Comparison of ENCODE assay signal across 26 cellular contexts in the genomic region with DNA sequence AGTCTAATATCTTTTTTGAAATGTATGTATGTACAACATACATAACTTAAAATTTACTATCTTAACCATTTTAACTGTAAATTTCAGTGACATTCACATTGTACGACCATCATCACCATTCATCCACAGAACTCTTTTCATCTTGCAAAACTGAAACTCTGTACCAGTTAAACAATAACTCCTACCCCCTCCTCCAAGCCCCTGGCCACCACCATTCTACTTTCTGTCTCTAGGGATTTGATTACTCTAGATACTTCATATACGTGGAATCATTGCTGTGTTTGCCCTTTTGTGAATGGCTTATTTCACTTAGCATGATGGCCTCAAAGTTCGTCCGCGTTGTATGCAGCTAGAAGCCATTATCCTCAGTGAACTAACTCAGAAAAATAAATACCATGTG.
"Had no signal": no experiment of that assay in that cellular context is flagged by ENCODE, and none has a peak within 500 bp of the region (broad histone marks: within the 10 kb centered on the region; RNA-seq: fewer than 3 reads in every experiment).

No MANE protein-coding gene starts in this region.

- H3K36me3 ChIP-seq: Peyer's patch, SJCRH30 had no signal

- H3K9ac ChIP-seq: SK-N-SH had no signal

- DNase-seq: activated CD4-positive, alpha-beta memory T cell treated with anti-CD3 and anti-CD28 coated beads for 36 hours; activated CD4-positive, alpha-beta T cell treated with anti-CD3 and anti-CD28 coated beads for 1 hour; activated CD4-positive, alpha-beta T cell treated with anti-CD3 and anti-CD28 coated beads, Interleukin-2, amount 10 ng/mL, durations not matched to agents 7 days and 5 days; activated gamma-delta T cell; activated naive CD4-positive, alpha-beta T cell treated with anti-CD3 and anti-CD28 coated beads for 36 hours; activated T-cell treated with anti-CD3 and anti-CD28 coated beads for 4 hours; activated T-cell treated with anti-CD3 and anti-CD28 coated beads, Interleukin-2, amount 50 U/mL, for 48 hours; amygdala; cortex of kidney; NCI-H1092; NCI-H1417; NCI-H1930; NCI-H2107; NCI-H510A treated with DMSO at 0.1 percent for 48 hours; NCI-H69; Peyer's patch; Right ventricle myocardium superior; SJCRH30; SK-N-SH had no signal

- H3K4me1 ChIP-seq: Peyer's patch, SJCRH30 had no signal

- H3K4me2 ChIP-seq: SK-N-SH had no signal

- H3K27me3 Mint-ChIP-seq: activated CD4-positive, alpha-beta T cell treated with anti-CD3 and anti-CD28 coated beads, Interleukin-2, amount 10 ng/mL, durations not matched to agents 7 days and 5 days had no signal

- H3K36me3 Mint-ChIP-seq: activated CD4-positive, alpha-beta memory T cell treated with anti-CD3 and anti-CD28 coated beads for 36 hours; activated naive CD8-positive, alpha-beta T cell; brain; WTC11 had no signal

- H3K9me3 ChIP-seq: Peyer's patch, SJCRH30, SK-N-SH had no signal

- H3K4me1 Mint-ChIP-seq: activated CD4-positive, alpha-beta T cell treated with anti-CD3 and anti-CD28 coated beads, Interleukin-2, amount 10 ng/mL, durations not matched to agents 7 days and 5 days; activated T-helper 17 cell treated with anti-CD3 and anti-CD28 coated beads, Interleukin-2, amount 50 U/mL, for 72 hours; brain; central memory CD8-positive, alpha-beta T cell; WTC11 had no signal

- H3K9me3 Mint-ChIP-seq: activated CD4-positive, alpha-beta memory T cell treated with anti-CD3 and anti-CD28 coated beads for 36 hours; activated CD4-positive, alpha-beta T cell treated with anti-CD3 and anti-CD28 coated beads, Interleukin-2, amount 10 ng/mL, durations not matched to agents 7 days and 5 days; activated naive CD4-positive, alpha-beta T cell treated with anti-CD3 and anti-CD28 coated beads for 36 hours; activated T-helper 17 cell treated with anti-CD3 and anti-CD28 coated beads, Interleukin-2, amount 50 U/mL, for 72 hours; central memory CD8-positive, alpha-beta T cell had no signal

- FAIRE-seq: astrocyte had no signal

- H3K27ac Mint-ChIP-seq: activated CD4-positive, alpha-beta memory T cell treated with anti-CD3 and anti-CD28 coated beads for 36 hours; activated CD4-positive, alpha-beta T cell treated with anti-CD3 and anti-CD28 coated beads, Interleukin-2, amount 10 ng/mL, durations not matched to agents 7 days and 5 days; activated naive CD4-positive, alpha-beta T cell treated with anti-CD3 and anti-CD28 coated beads for 36 hours; activated naive CD8-positive, alpha-beta T cell; activated T-helper 17 cell treated with anti-CD3 and anti-CD28 coated beads, Interleukin-2, amount 50 U/mL, for 72 hours; brain; WTC11 had no signal

- H3K4me3 ChIP-seq: Peyer's patch, SJCRH30 had no signal

- H3K27ac ChIP-seq: Peyer's patch, RWPE1, SJCRH30 had no signal

- H3K27me3 ChIP-seq: Peyer's patch, SJCRH30 had no signal

- H3K4me3 Mint-ChIP-seq: activated CD4-positive, alpha-beta memory T cell treated with anti-CD3 and anti-CD28 coated beads for 36 hours; activated CD4-positive, alpha-beta T cell treated with anti-CD3 and anti-CD28 coated beads, Interleukin-2, amount 10 ng/mL, durations not matched to agents 7 days and 5 days; activated naive CD4-positive, alpha-beta T cell treated with anti-CD3 and anti-CD28 coated beads for 36 hours; activated naive CD8-positive, alpha-beta T cell; activated T-helper 17 cell treated with anti-CD3 and anti-CD28 coated beads, Interleukin-2, amount 50 U/mL, for 72 hours; brain; central memory CD8-positive, alpha-beta T cell; WTC11 had no signal

- ATAC-seq: activated T-helper 17 cell treated with anti-CD3 and anti-CD28 coated beads, Interleukin-2, amount 50 U/mL, for 72 hours; WTC11 had no signal
